Comparison of ENCODE assay signal across 18 cellular contexts in genomic region chr11:32881286-32881685, GRCh38. TPM values are rescaled to one million over a fixed set of nuclear protein-coding genes. Genes with fewer than 3 reads are reported as not detected.
DNase-seq lines count a peak whose midpoint lies in the region; ATAC-seq and TF ChIP-seq lines count a peak whose summit lies in the region.
"Had no signal": no experiment of that assay in that cellular context is flagged by ENCODE, and none has a peak within 500 bp of the region (broad histone marks: within the 10 kb centered on the region; RNA-seq: fewer than 3 reads in every experiment).

No MANE protein-coding gene starts in this region.

- no peak for TF ChIP-seq CTCF in RWPE2 (IDR thresholded peaks at IDR 0.05; ENCODE audit: poor library complexity, severe bottlenecking)
- TF ChIP-seq CTCF in epithelial cell of esophagus (IDR thresholded peaks at IDR 0.05; ENCODE audit: insufficient read depth, low read depth, low read length, missing control alignments), result no peak

- peaks cover 4 to 10% of the 10 kb centered on the region in 2 donors for H3K27me3 Mint-ChIP-seq in natural killer cell treated with Interleukin-12 subunit alpha and Interleukin-12 subunit beta and Interleukin-15 and Interleukin-18, amount 100 ng/mL, for 72 hours
- peaks cover 2 to 4% of the 10 kb centered on the region in 2 donors for H3K27me3 Mint-ChIP-seq in CD4-positive, alpha-beta memory T cell

- no peaks in the 10 kb centered on the region for H3K27me3 ChIP-seq in RWPE2 (ENCODE audit: insufficient read depth, poor library complexity, severe bottlenecking)
- H3K27me3 ChIP-seq in CD4-positive, alpha-beta memory T cell (ENCODE audit: insufficient read depth, low read length), result no peaks in the 10 kb centered on the region
- H3K27me3 ChIP-seq: SJCRH30 had no signal

- no peaks in the 10 kb centered on the region for H3K9me3 ChIP-seq in RWPE2 (ENCODE audit: severe bottlenecking)
- no peaks in the 10 kb centered on the region for H3K9me3 ChIP-seq in CD4-positive, alpha-beta memory T cell (ENCODE audit: control insufficient read depth in 1 of 2, low read length in 2 of 2)

- CTCF ChIA-PET in CD4-positive, alpha-beta memory T cell (lab: Charles Lee; ENCODE audit: partially characterized antibody), result no interaction called here

- H3K4me1 ChIP-seq in RWPE2 (ENCODE audit: insufficient read depth, poor library complexity, severe bottlenecking), result no peaks in the 10 kb centered on the region
- no peaks in the 10 kb centered on the region for H3K4me1 ChIP-seq in CD4-positive, alpha-beta memory T cell (ENCODE audit: insufficient read depth, low read length)
- H3K4me1 ChIP-seq: SJCRH30 had no signal

- no peaks in the 10 kb centered on the region for H3K4me1 Mint-ChIP-seq in natural killer cell treated with Interleukin-12 subunit alpha and Interleukin-12 subunit beta and Interleukin-15 and Interleukin-18, amount 100 ng/mL, for 72 hours (ENCODE audit: low read depth in 2 of 2)
- no peaks in the 10 kb centered on the region for H3K4me1 Mint-ChIP-seq in CD4-positive, alpha-beta memory T cell

- POLR2A ChIA-PET in CD4-positive, alpha-beta memory T cell (lab: Charles Lee; ENCODE audit: partially characterized antibody), result no interaction called here

- no peaks in the 10 kb centered on the region for H3K36me3 ChIP-seq in RWPE2 (ENCODE audit: low read depth)
- H3K36me3 ChIP-seq in CD4-positive, alpha-beta memory T cell (ENCODE audit: insufficient read depth, low read length), result no peaks in the 10 kb centered on the region
- H3K36me3 ChIP-seq: SJCRH30 had no signal

- H3K4me3 ChIP-seq in RWPE2 (ENCODE audit: severe bottlenecking) (no peak overlapping the region), epithelial cell of esophagus (ENCODE audit: low read length) (no peak overlapping the region)
- no peak overlapping the region for H3K4me3 ChIP-seq in CD4-positive, alpha-beta memory T cell (ENCODE audit: low read length in 2 of 2)
- H3K4me3 ChIP-seq: SJCRH30 had no signal

- no peak overlapping the region for H3K4me3 Mint-ChIP-seq in natural killer cell treated with Interleukin-12 subunit alpha and Interleukin-12 subunit beta and Interleukin-15 and Interleukin-18, amount 100 ng/mL, for 72 hours
- H3K4me3 Mint-ChIP-seq in CD4-positive, alpha-beta memory T cell, result peak overlapping the region in 1 of 8 donors; percentile 15

- intact Hi-C loops in CD4-positive, alpha-beta memory T cell (cut with micrococcal nuclease), result no loop called here

- no peak overlapping the region for H3K27ac ChIP-seq in RWPE2 (ENCODE audit: poor library complexity, severe bottlenecking)
- H3K27ac ChIP-seq in CD4-positive, alpha-beta memory T cell (ENCODE audit: low read depth, low read length), result no peak overlapping the region
- H3K27ac ChIP-seq: C4-2B, SJCRH30 had no signal

- DNase-seq in EL (peak; percentile 14), HPDE6-E6E7 (ENCODE audit: extremely low spot score) (peak; percentile 25), RWPE2 (ENCODE audit: low spot score) (no peak), epithelial cell of esophagus (ENCODE audit: low read depth) (peak; percentile 91), T-helper 2 cell (no peak)
- no peak for DNase-seq in natural killer cell treated with Interleukin-12 subunit alpha and Interleukin-12 subunit beta and Interleukin-15 and Interleukin-18, amount 100 ng/mL, for 72 hours (ENCODE audit: low spot score)
- DNase-seq in CD4-positive, alpha-beta memory T cell, result no peak
- DNase-seq: DMS53, KBM-7, NCI-H1105, NCI-H146, NCI-H2029, NCI-H2227 treated with DMSO at 0.1 percent for 48 hours, NCI-H510A, NCI-H748 treated with DMSO at 0.1 percent for 48 hours, SJCRH30 had no signal

- ATAC-seq in RWPE2 (ENCODE audit: low read depth), result peak; percentile 73
- ATAC-seq in natural killer cell treated with Interleukin-12 subunit alpha and Interleukin-12 subunit beta and Interleukin-15 and Interleukin-18, amount 100 ng/mL, for 72 hours, result no peak
- ATAC-seq in GM18873 (IDR thresholded peaks at IDR 0.05; ENCODE audit: low FRiP score, unreplicated experiment), result no peak

- no peaks in the 10 kb centered on the region for H3K36me3 Mint-ChIP-seq in natural killer cell treated with Interleukin-12 subunit alpha and Interleukin-12 subunit beta and Interleukin-15 and Interleukin-18, amount 100 ng/mL, for 72 hours
- no peaks in the 10 kb centered on the region for H3K36me3 Mint-ChIP-seq in CD4-positive, alpha-beta memory T cell

- no peaks in the 10 kb centered on the region for H3K9me3 Mint-ChIP-seq in natural killer cell treated with Interleukin-12 subunit alpha and Interleukin-12 subunit beta and Interleukin-15 and Interleukin-18, amount 100 ng/mL, for 72 hours
- H3K9me3 Mint-ChIP-seq in CD4-positive, alpha-beta memory T cell, result no peaks in the 10 kb centered on the region

- H3K27ac Mint-ChIP-seq in natural killer cell treated with Interleukin-12 subunit alpha and Interleukin-12 subunit beta and Interleukin-15 and Interleukin-18, amount 100 ng/mL, for 72 hours, result no peak overlapping the region
- H3K27ac Mint-ChIP-seq in CD4-positive, alpha-beta memory T cell, result peak overlapping the region in 2 of 7 donors; percentile 7 to 58

RNA-seq across cellular contexts. Expression of gene QSER1, which starts 11.3 kb away (rescaled TPM):
- 10 to 100 TPM; 15.5 to 22.6 TPM for total RNA-seq in natural killer cell treated with Interleukin-12 subunit alpha and Interleukin-12 subunit beta and Interleukin-15 and Interleukin-18, amount 100 ng/mL, for 72 hours
- total RNA-seq in CD4-positive, alpha-beta memory T cell, result 10 to 100 TPM; 11.9 to 13.0 TPM
- 1 to 10 TPM in 1 of 2 donors, under 1 TPM in 1; 0.18 to 1.1 TPM for polyA plus RNA-seq in CD4-positive, alpha-beta memory T cell

RNA-seq across cellular contexts. Expression of gene PRRG4, which starts 51.6 kb away (rescaled TPM):
- total RNA-seq in natural killer cell treated with Interleukin-12 subunit alpha and Interleukin-12 subunit beta and Interleukin-15 and Interleukin-18, amount 100 ng/mL, for 72 hours, result 1 to 10 TPM in 1 of 2 donors, under 1 TPM in 1; 0.67 to 1.8 TPM
- total RNA-seq in CD4-positive, alpha-beta memory T cell, result not detected
- not detected for polyA plus RNA-seq in CD4-positive, alpha-beta memory T cell
- total RNA-seq: SJCRH30 had no signal

Comparison
In these comparisons a context has a peak if more than half of its experiments do, and no peak if none do; other contexts are left out.
1. DNase-seq: peak in EL (single experiment), HPDE6-E6E7 (single experiment) and epithelial cell of esophagus (single experiment); none in RWPE2 (single experiment), natural killer cell treated with Interleukin-12 subunit alpha and Interleukin-12 subunit beta and Interleukin-15 and Interleukin-18, amount 100 ng/mL, for 72 hours (single experiment), CD4-positive, alpha-beta memory T cell (0 of 5) and T-helper 2 cell (0 of 5).